In genomic region chr12:49533331-49533730, GRCh38 we compare ENCODE assay signal across 16 cellular contexts. TPM values are rescaled to one million over a fixed set of nuclear protein-coding genes. Genes with fewer than 3 reads are reported as not detected.
"Had no signal": no experiment of that assay in that cellular context is flagged by ENCODE, and none has a peak within 500 bp of the region (broad histone marks: within the 10 kb centered on the region; RNA-seq: fewer than 3 reads in every experiment).

No MANE protein-coding gene starts in this region.

- H3K9me3 ChIP-seq: right lobe of liver, spleen, upper lobe of right lung had no signal

- H3K27ac ChIP-seq: epithelial cell of prostate, right lobe of liver, spleen, upper lobe of right lung had no signal

- H3K36me3 ChIP-seq: right lobe of liver, spleen, upper lobe of right lung had no signal

- DNase-seq: activated CD4-positive, alpha-beta memory T cell treated with anti-CD3 and anti-CD28 coated beads for 36 hours; activated CD4-positive, alpha-beta T cell treated with anti-CD3 and anti-CD28 coated beads for 1 hour; activated gamma-delta T cell; activated T-cell treated with anti-CD3 and anti-CD28 coated beads, Interleukin-2, amount 50 U/mL, for 72 hours; amniotic stem cell; central memory CD4-positive, alpha-beta T cell; effector memory CD8-positive, alpha-beta T cell; foreskin melanocyte; mesendoderm; spleen; T-helper 1 cell; T1000; upper lobe of right lung had no signal

- ATAC-seq: activated T-cell treated with anti-CD3 and anti-CD28 coated beads, Interleukin-2, amount 50 U/mL, for 72 hours; effector memory CD8-positive, alpha-beta T cell; right lobe of liver; upper lobe of right lung had no signal

- H3K4me3 ChIP-seq: right lobe of liver, spleen, upper lobe of right lung had no signal

RNA-seq across cellular contexts. Expression of gene KCNH3, which starts 5.5 kb away (rescaled TPM):
- total RNA-seq: osteoblast had no signal
